ENCODE assay signal across 4 cellular contexts in genomic region chr7:11914645-11915044, GRCh38.
"Had no signal": no experiment of that assay in that cellular context is flagged by ENCODE, and none has a peak within 500 bp of the region (broad histone marks: within the 10 kb centered on the region; RNA-seq: fewer than 3 reads in every experiment).

No MANE protein-coding gene starts in this region.

- DNase-seq: GM23248, GOT3, H7, HFFc6 had no signal
